In the genomic region with DNA sequence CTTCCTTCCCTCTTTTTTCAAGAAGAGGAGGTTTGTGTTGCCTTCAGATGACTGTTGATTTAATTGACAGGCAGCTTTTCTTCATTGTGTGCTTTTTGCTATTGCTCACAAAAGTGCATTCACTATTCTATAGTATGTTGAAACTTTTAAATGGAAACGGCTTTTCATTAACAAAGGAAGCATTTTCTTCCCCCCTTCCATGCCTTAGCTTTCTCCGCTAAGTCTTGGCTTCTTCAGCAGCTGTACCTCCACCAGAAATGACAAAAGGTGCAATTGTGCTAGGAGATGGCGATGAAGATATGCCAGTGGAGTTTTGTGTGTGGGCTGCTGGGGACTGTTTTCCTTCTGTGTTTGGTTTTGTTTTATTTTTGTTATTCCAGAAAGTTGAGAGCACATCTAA, we compare ENCODE assay signal across 14 cellular contexts. TPM values are rescaled to one million over a fixed set of nuclear protein-coding genes. Genes with fewer than 3 reads are reported as not detected.
DNase-seq lines count a peak whose midpoint lies in the region; ATAC-seq and TF ChIP-seq lines count a peak whose summit lies in the region.
"Had no signal": no experiment of that assay in that cellular context is flagged by ENCODE, and none has a peak within 500 bp of the region (broad histone marks: within the 10 kb centered on the region; RNA-seq: fewer than 3 reads in every experiment).

No MANE protein-coding gene starts in this region.

- H3K27me3 Mint-ChIP-seq in H9 (ENCODE audit: low read depth) (no peaks in the 10 kb centered on the region), T-helper 17 cell (no peaks in the 10 kb centered on the region)
- H3K27me3 Mint-ChIP-seq: B cell had no signal

- WGBS in H9 (ENCODE audit: extremely low coverage, insufficient read length, low lambda C conversion rate): no CpG with 5 or more reads among the region's 3 CpGs
- WGBS in hepatocyte (ENCODE audit: low lambda C conversion rate, missing lambda C conversion rate): 72% methylated on average over 3 of the region's 3 CpGs

- H3K9me3 Mint-ChIP-seq in H9: no peaks in the 10 kb centered on the region

- no peaks in the 10 kb centered on the region for H3K79me2 ChIP-seq in H9 (ENCODE audit: insufficient read depth, low read length)
- no peaks in the 10 kb centered on the region for H3K79me2 ChIP-seq in hepatocyte

- no peak overlapping the region for H4K8ac ChIP-seq in H9 (replicated peaks; ENCODE audit: insufficient read length, low read depth, low read length)

- no peak overlapping the region for H3K14ac ChIP-seq in H9 (ENCODE audit: insufficient read depth, low read length)

- no peak overlapping the region for H3K4me2 ChIP-seq in H9 (ENCODE audit: insufficient read depth, insufficient read length, low read length)
- peak overlapping the region; percentile 14 for H3K4me2 ChIP-seq in hepatocyte

- H3K4me1 ChIP-seq in H9 (ENCODE audit: insufficient read depth, low read length): peaks cover 7% of the 10 kb centered on the region; the same call in 1 of the 2 replicates
- H3K4me1 ChIP-seq in hepatocyte (ENCODE audit: insufficient read depth): peaks cover 15% of the 10 kb centered on the region

- H3K4me3 Mint-ChIP-seq in H9 (no peak overlapping the region), T-helper 17 cell (no peak overlapping the region)
- H3K4me3 Mint-ChIP-seq: B cell had no signal

- H3K27ac Mint-ChIP-seq in H9 (peak overlapping the region in 2 of 3 experiments; percentile 57 to 97; a peak in 3 of 7 replicates), T-helper 17 cell (peak overlapping the region; percentile 47)
- H3K27ac Mint-ChIP-seq: B cell had no signal

- H4K91ac ChIP-seq in H9 (ENCODE audit: insufficient read length, low read depth, low read length): no peak overlapping the region

- H3K79me1 ChIP-seq in H9 (ENCODE audit: insufficient read depth, low read depth, low read length, poor library complexity, severe bottlenecking): no peaks in the 10 kb centered on the region

- H3K9ac ChIP-seq in H9 (ENCODE audit: extremely low read depth, insufficient read length, low read length): no peak overlapping the region

- no peak overlapping the region for H2BK5ac ChIP-seq in H9 (ENCODE audit: insufficient read length, low read length)

- ATAC-seq in T-helper 17 cell: no peak
- no peak for ATAC-seq in GM18520 (IDR thresholded peaks at IDR 0.05; ENCODE audit: unreplicated experiment)
- no peak for ATAC-seq in GM21529 (IDR thresholded peaks at IDR 0.05; ENCODE audit: unreplicated experiment)

- H3K36me3 ChIP-seq in hepatocyte (replicated peaks; ENCODE audit: insufficient read depth, low read depth): no peaks in the 10 kb centered on the region
- H3K36me3 ChIP-seq: thoracic aorta had no signal

- H2AFZ ChIP-seq in H9 (ENCODE audit: low read length): no peak overlapping the region
- no peak overlapping the region for H2AFZ ChIP-seq in hepatocyte

- H2BK20ac ChIP-seq in H9 (ENCODE audit: low read depth, low read length, poor library complexity, severe bottlenecking): no peak overlapping the region

- H3K4me1 Mint-ChIP-seq in H9 (peaks cover 40 to 42% of the 10 kb centered on the region in 2 experiments), T-helper 17 cell (peaks cover 22% of the 10 kb centered on the region)
- H3K4me1 Mint-ChIP-seq: B cell had no signal

- H3K9me3 ChIP-seq in H9 (ENCODE audit: control insufficient read depth, low read depth, low read length) (no peaks in the 10 kb centered on the region), T-helper 17 cell (ENCODE audit: control insufficient read depth, low read length, poor library complexity, severe bottlenecking) (no peaks in the 10 kb centered on the region), hepatocyte (ENCODE audit: low read depth) (no peaks in the 10 kb centered on the region)
- H3K9me3 ChIP-seq: thoracic aorta had no signal

- H3T11ph ChIP-seq in H9 (ENCODE audit: low read length): no peak overlapping the region

- H3K36me3 Mint-ChIP-seq in H9 (ENCODE audit: insufficient read depth in 1 of 3, low read depth in 3 of 3) (peaks cover 0 to 5% (median 0%) of the 10 kb centered on the region in 3 experiments; a peak in 2 of 7 replicates), T-helper 17 cell (ENCODE audit: low read depth) (peaks cover 3% of the 10 kb centered on the region)

- H4K5ac ChIP-seq in H9 (ENCODE audit: insufficient read length, low read depth, low read length): no peak overlapping the region

- H3K4me3 ChIP-seq in hepatocyte: no peak overlapping the region
- H3K4me3 ChIP-seq: thoracic aorta had no signal

- no peak overlapping the region for H2BK12ac ChIP-seq in H9 (ENCODE audit: insufficient read length, low read depth, low read length)

- TF ChIP-seq CTCF in H9 (conservative IDR thresholded peaks at IDR 0.05) (no peak), hepatocyte (IDR thresholded peaks at IDR 0.05; ENCODE audit: poor library complexity) (no peak)

- no peak overlapping the region for H2BK120ac ChIP-seq in H9 (ENCODE audit: low read depth, low read length, poor library complexity, severe bottlenecking)

- no peaks in the 10 kb centered on the region for H4K20me1 ChIP-seq in H9 (ENCODE audit: control insufficient read depth, insufficient read depth, insufficient read length)
- no peaks in the 10 kb centered on the region for H4K20me1 ChIP-seq in hepatocyte (ENCODE audit: insufficient read depth, poor library complexity, severe bottlenecking)

- H3K4ac ChIP-seq in H9 (ENCODE audit: low read depth, low read length): no peak overlapping the region

- no peak overlapping the region for H2BK15ac ChIP-seq in H9 (ENCODE audit: low read depth, low read length)

- no peak overlapping the region for H3K56ac ChIP-seq in H9 (ENCODE audit: insufficient read length, low read depth, low read length)

- no peak overlapping the region for H2AK5ac ChIP-seq in H9 (ENCODE audit: insufficient read length, low read length)

- no peaks in the 10 kb centered on the region for H3K9me2 ChIP-seq in hepatocyte (replicated peaks; ENCODE audit: insufficient read depth)

- H3K23me2 ChIP-seq in H9 (ENCODE audit: insufficient read length, low read depth, low read length, poor library complexity, severe bottlenecking): peaks cover 2% of the 10 kb centered on the region

- no peaks in the 10 kb centered on the region for H3K27me3 ChIP-seq in H9 (ENCODE audit: insufficient read depth, low read length)
- no peaks in the 10 kb centered on the region for H3K27me3 ChIP-seq in hepatocyte

- H3K23ac ChIP-seq in H9 (ENCODE audit: insufficient read length, low read depth, low read length): no peak overlapping the region

- H3K27ac ChIP-seq in H9 (ENCODE audit: insufficient read length, low read depth, low read length) (no peak overlapping the region), hepatocyte (peak overlapping the region; percentile 65)
- H3K27ac ChIP-seq: thoracic aorta had no signal

- DNase-seq in H9 (no peak), T-helper 17 cell (no peak), hepatocyte (ENCODE audit: low spot score) (no peak), pons (ENCODE audit: low spot score) (peak; percentile 28), HCEC 1CT (no peak), HT-29 (ENCODE audit: low spot score) (no peak)
- DNase-seq: activated gamma-delta T cell; NCI-H2171 treated with DMSO at 0.1 percent for 48 hours; NK-92 treated with Interleukin-12 subunit alpha and Interleukin-12 subunit beta, amount 100 ng/mL, for 24 hours; SHP77 treated with DMSO at 0.1 percent for 48 hours had no signal

- no peak overlapping the region for H3K18ac ChIP-seq in H9 (ENCODE audit: insufficient read length, low read depth, low read length)

RNA-seq across cellular contexts. Expression of a gene that starts 52.9 kb away (rescaled TPM):
- 29.9 and 31.9 TPM in 2 replicates for total RNA-seq in H9 (2021)
- 10 to 100 TPM; 15.3 to 19.9 TPM for total RNA-seq in T-helper 17 cell
- 14.7 and 19.4 TPM in 2 replicates for total RNA-seq in hepatocyte
- polyA plus RNA-seq in hepatocyte: 8.0 and 13.2 TPM in 2 replicates
- 7.7 and 9.9 TPM in 2 replicates for total RNA-seq in HT-29 (2014; rRNA removed; shearing (Covaris generic))

RNA-seq across cellular contexts. Expression of a gene that starts 55.3 kb away (rescaled TPM):
- 2.5 and 2.8 TPM in 2 replicates for total RNA-seq in H9 (2021)
- 1 to 10 TPM in 1 of 2 donors, under 1 TPM in 1; 0.60 to 3.7 TPM for total RNA-seq in T-helper 17 cell
- 10.0 and 10.9 TPM in 2 replicates for total RNA-seq in hepatocyte
- polyA plus RNA-seq in hepatocyte: 4.0 and 9.5 TPM in 2 replicates
- 5.5 and 8.7 TPM in 2 replicates for total RNA-seq in HT-29 (2014; rRNA removed; shearing (Covaris generic))
